In the genomic region with DNA sequence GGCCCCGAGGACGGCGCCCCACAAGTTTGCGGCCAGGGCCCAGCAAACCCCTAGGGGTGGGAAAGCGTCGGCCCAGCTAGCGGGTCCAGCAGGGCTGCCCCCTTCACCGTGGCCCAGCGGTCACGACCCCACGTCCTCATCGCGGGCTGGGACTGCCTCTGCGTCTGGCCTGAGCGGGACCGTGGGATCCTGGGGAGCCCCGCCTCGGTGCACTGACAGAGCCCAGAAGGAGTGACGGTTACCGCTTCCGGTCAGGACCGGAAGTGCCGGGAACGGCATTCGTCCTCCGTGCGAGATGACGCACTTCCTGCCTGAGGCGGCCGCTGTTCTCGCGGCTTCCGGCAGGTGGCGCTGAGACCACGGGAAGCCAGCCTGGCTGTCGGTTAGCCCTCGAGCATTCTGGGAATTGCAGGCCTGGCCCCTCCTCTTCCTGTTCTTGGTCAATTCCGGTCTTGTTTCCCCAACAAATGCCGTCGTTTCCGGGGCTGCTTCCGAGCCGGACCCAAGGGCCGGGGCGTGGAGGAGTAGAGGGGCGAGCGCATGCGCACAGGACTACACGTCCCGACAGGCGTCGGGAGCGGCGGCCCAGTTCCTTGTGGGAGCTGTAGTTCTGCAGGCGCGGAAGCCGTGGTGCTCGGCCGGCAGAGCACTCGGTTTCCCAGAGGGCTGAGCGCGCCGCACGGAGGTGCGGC, we compare ENCODE assay signal across 1 cellular context.
A peak's percentile ranks its signal among the peaks of the same experiment; 100 is the strongest.
TF ChIP-seq lines count a peak whose summit lies in the region.

Gene TSSC4 (plus strand): TSS at position 682 of the 692 bp plus-strand sequence. CDS start 1,884 bp downstream, outside the sequence.

TF ChIP-seq in H1, 55 proteins besides CTCF, POLR2A, EP300 and RAD21 (continues in another document):
- TF ChIP-seq KDM1A (IDR thresholded peaks at IDR 0.05; ENCODE audit: borderline replicate concordance, low read length) = no peak
- TF ChIP-seq, protein P1, sequence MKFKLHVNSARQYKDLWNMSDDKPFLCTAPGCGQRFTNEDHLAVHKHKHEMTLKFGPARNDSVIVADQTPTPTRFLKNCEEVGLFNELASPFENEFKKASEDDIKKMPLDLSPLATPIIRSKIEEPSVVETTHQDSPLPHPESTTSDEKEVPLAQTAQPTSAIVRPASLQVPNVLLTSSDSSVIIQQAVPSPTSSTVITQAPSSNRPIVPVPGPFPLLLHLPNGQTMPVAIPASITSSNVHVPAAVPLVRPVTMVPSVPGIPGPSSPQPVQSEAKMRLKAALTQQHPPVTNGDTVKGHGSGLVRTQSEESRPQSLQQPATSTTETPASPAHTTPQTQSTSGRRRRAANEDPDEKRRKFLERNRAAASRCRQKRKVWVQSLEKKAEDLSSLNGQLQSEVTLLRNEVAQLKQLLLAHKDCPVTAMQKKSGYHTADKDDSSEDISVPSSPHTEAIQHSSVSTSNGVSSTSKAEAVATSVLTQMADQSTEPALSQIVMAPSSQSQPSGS (IDR thresholded peaks at IDR 0.05; ENCODE audit: low read length) = peak; percentile 91
- TF ChIP-seq BCL11A (IDR thresholded peaks at IDR 0.05; ENCODE audit: low read depth in 2 of 2, low read length in 2 of 2) = no peak
- TF ChIP-seq TBP (IDR thresholded peaks at IDR 0.05; ENCODE audit: low read depth, low read length) = peak; percentile 41
- TF ChIP-seq TAF7 (optimal IDR thresholded peaks at IDR 0.05; ENCODE audit: borderline replicate concordance, low read depth, low read length) = no peak
- TF ChIP-seq SIN3A (conservative IDR thresholded peaks at IDR 0.05 in 1 of 2, IDR thresholded peaks at IDR 0.05 in 1 of 2; ENCODE audit: low read depth in 1 of 2, low read length in 2 of 2) = peak; percentile 46 to 64; a peak in 2 of 4 replicates
- no peak for TF ChIP-seq SIRT6 (IDR thresholded peaks at IDR 0.05; ENCODE audit: low read length)
- TF ChIP-seq EZH2 (IDR thresholded peaks at IDR 0.05; ENCODE audit: low read depth, low read length, severe bottlenecking) = no peak
- no peak for TF ChIP-seq KDM5A (IDR thresholded peaks at IDR 0.05; ENCODE audit: low read length)
- no peak for TF ChIP-seq SP2 (IDR thresholded peaks at IDR 0.05; ENCODE audit: low read length)
- TF ChIP-seq CHD7 (IDR thresholded peaks at IDR 0.05; ENCODE audit: insufficient replicate concordance, low read length) = no peak
- TF ChIP-seq SP1 (IDR thresholded peaks at IDR 0.05; ENCODE audit: low read depth, low read length) = peak; percentile 84
- TF ChIP-seq ATF3 (IDR thresholded peaks at IDR 0.05; ENCODE audit: insufficient read depth, low read depth, low read length) = 0 out of 2 replicates have a peak, but pooled peaks have one; percentile 48
- TF ChIP-seq E2F6 (IDR thresholded peaks at IDR 0.05) = 0 out of 2 replicates have a peak, but pooled peaks have one; percentile 2
- TF ChIP-seq NRF1 (IDR thresholded peaks at IDR 0.05; ENCODE audit: low read depth, low read length) = peak; percentile 92
- TF ChIP-seq TEAD4 (IDR thresholded peaks at IDR 0.05; ENCODE audit: low read depth, low read length) = peak; percentile 58
- 0 out of 2 replicates have a peak, but pooled peaks have one; percentile 0 for TF ChIP-seq SRF (IDR thresholded peaks at IDR 0.05; ENCODE audit: low read depth, low read length)
- TF ChIP-seq CHD2 (IDR thresholded peaks at IDR 0.05; ENCODE audit: low read length) = peak; percentile 61; the same call in 1 of the 2 replicates
- TF ChIP-seq BRCA1 (IDR thresholded peaks at IDR 0.05; ENCODE audit: low read depth, low read length) = 0 out of 2 replicates have a peak, but pooled peaks have one; percentile 10
- TF ChIP-seq FOSL1 (IDR thresholded peaks at IDR 0.05; ENCODE audit: insufficient read depth, low read depth, low read length) = no peak
- TF ChIP-seq HDAC2 (IDR thresholded peaks at IDR 0.05; ENCODE audit: borderline replicate concordance in 1 of 2, low read depth in 2 of 2, low read length in 2 of 2) = peak in 1 of 2 experiments; percentile 64; a peak in 1 of 4 replicates
- TF ChIP-seq MAFK (IDR thresholded peaks at IDR 0.05; ENCODE audit: low read depth, low read length) = no peak
- peak; percentile 64; the same call in 1 of the 2 replicates for TF ChIP-seq POLR2AphosphoS5 (IDR thresholded peaks at IDR 0.05; ENCODE audit: low read depth, low read length)
- peak; percentile 73 for TF ChIP-seq KDM4A (IDR thresholded peaks at IDR 0.05; ENCODE audit: low read depth, low read length, severe bottlenecking)
- no peak for TF ChIP-seq NANOG (IDR thresholded peaks at IDR 0.05; ENCODE audit: insufficient read depth, low read depth, low read length, poor library complexity, severe bottlenecking)
- no peak for TF ChIP-seq RFX5 (IDR thresholded peaks at IDR 0.05; ENCODE audit: borderline replicate concordance, low read depth, low read length)
- TF ChIP-seq JUN (IDR thresholded peaks at IDR 0.05; ENCODE audit: low read depth, low read length) = no peak; the same call in 1 of the 2 replicates
- no peak for TF ChIP-seq RBBP5 (IDR thresholded peaks at IDR 0.05; ENCODE audit: borderline replicate concordance, low read depth, low read length)
- no peak for TF ChIP-seq POU5F1 (IDR thresholded peaks at IDR 0.05; ENCODE audit: low read depth, low read length)
- TF ChIP-seq GABPA (IDR thresholded peaks at IDR 0.05; ENCODE audit: borderline replicate concordance, insufficient read depth, low read length) = peak; percentile 98
- no peak for TF ChIP-seq SUZ12 (IDR thresholded peaks at IDR 0.05; ENCODE audit: low read length)
- peak; percentile 78 for TF ChIP-seq EGR1 (IDR thresholded peaks at IDR 0.05; ENCODE audit: borderline replicate concordance, low read depth, low read length)
- no peak for TF ChIP-seq CHD1 (IDR thresholded peaks at IDR 0.05; ENCODE audit: low read depth, low read length)
- TF ChIP-seq ASH2L (IDR thresholded peaks at IDR 0.05; ENCODE audit: low read length) = peak; percentile 33
- TF ChIP-seq USF2 (IDR thresholded peaks at IDR 0.05; ENCODE audit: low read length) = no peak
- peak; percentile 95 for TF ChIP-seq SIX5 (IDR thresholded peaks at IDR 0.05; ENCODE audit: low read depth, low read length)
- TF ChIP-seq CBX5 (IDR thresholded peaks at IDR 0.05; ENCODE audit: low read depth, low read length) = no peak
- TF ChIP-seq, protein P2, sequence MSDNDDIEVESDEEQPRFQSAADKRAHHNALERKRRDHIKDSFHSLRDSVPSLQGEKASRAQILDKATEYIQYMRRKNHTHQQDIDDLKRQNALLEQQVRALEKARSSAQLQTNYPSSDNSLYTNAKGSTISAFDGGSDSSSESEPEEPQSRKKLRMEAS (IDR thresholded peaks at IDR 0.05) = peak; percentile 76
- peak; percentile 67 for TF ChIP-seq PHF8 (conservative IDR thresholded peaks at IDR 0.05; ENCODE audit: low read depth, low read length)
- no peak for TF ChIP-seq RXRA (IDR thresholded peaks at IDR 0.05; ENCODE audit: insufficient read depth, low read depth, low read length)
- TF ChIP-seq RNF2 (IDR thresholded peaks at IDR 0.05; ENCODE audit: borderline replicate concordance, low read depth, low read length, missing control alignments, poor library complexity, severe bottlenecking) = no peak
- peak; percentile 91 for TF ChIP-seq YY1 (IDR thresholded peaks at IDR 0.05; ENCODE audit: low read depth, low read length)
- TF ChIP-seq ZNF274 (IDR thresholded peaks at IDR 0.05; ENCODE audit: borderline replicate concordance, extremely low read depth, low read length) = no peak
- peak; percentile 84; the same call in 1 of the 2 replicates for TF ChIP-seq GTF2F1 (IDR thresholded peaks at IDR 0.05; ENCODE audit: borderline replicate concordance, low read depth, low read length)
- no peak for TF ChIP-seq SAP30 (IDR thresholded peaks at IDR 0.05; ENCODE audit: insufficient read depth, insufficient replicate concordance, low read length)
- 0 out of 2 replicates have a peak, but pooled peaks have one; percentile 21 for TF ChIP-seq TCF12 (IDR thresholded peaks at IDR 0.05; ENCODE audit: low read depth, low read length)
- TF ChIP-seq CEBPB (IDR thresholded peaks at IDR 0.05; ENCODE audit: low read depth, low read length) = peak; percentile 51; the same call in 1 of the 2 replicates
- TF ChIP-seq JUND (IDR thresholded peaks at IDR 0.05; ENCODE audit: low read length) = peak; percentile 78
- 0 out of 2 replicates have a peak, but pooled peaks have one; percentile 85 for TF ChIP-seq SP4 (IDR thresholded peaks at IDR 0.05; ENCODE audit: low read length)
- peak; percentile 94 for TF ChIP-seq CREB1 (IDR thresholded peaks at IDR 0.05)
- TF ChIP-seq HDAC6 (IDR thresholded peaks at IDR 0.05; ENCODE audit: low read depth, low read length) = no peak
- no peak for TF ChIP-seq BACH1 (IDR thresholded peaks at IDR 0.05; ENCODE audit: low read length)
- TF ChIP-seq CBX8 (IDR thresholded peaks at IDR 0.05; ENCODE audit: borderline replicate concordance, low read depth, low read length) = no peak
- TF ChIP-seq TAF1 (IDR thresholded peaks at IDR 0.05; ENCODE audit: low read depth, low read length) = peak; percentile 49; the same call in 1 of the 2 replicates
